In the genomic region with DNA sequence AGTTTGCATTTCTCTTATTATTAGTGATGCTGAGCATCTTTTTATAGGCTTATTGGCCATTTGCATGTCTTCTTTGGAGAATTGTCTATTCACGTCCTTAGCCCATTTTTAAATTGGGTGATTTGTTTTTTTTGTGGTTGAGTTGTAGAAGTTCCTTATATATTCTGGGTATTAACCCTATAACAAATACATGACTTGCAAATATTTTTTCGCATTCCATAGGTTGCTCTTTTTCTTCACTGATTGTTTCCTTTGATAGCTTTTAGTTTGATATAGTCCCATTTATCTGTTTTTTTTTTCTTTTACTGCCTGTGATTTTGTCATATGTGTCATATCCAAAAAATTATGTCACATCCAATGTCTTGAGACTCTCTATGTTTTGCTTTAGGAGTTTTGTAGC, we compare ENCODE assay signal across 11 cellular contexts.
"Had no signal": no experiment of that assay in that cellular context is flagged by ENCODE, and none has a peak within 500 bp of the region (broad histone marks: within the 10 kb centered on the region; RNA-seq: fewer than 3 reads in every experiment).

No MANE protein-coding gene starts in this region.

- DNase-seq: GM23248, GOT3, H7, H9, HCEC 1CT, HFFc6 had no signal

- H3K4me3 ChIP-seq: GM23248, GM23338, HAP-1 had no signal

- H3K36me3 ChIP-seq: HAP-1 had no signal

- H2AFZ ChIP-seq: GM23248, GM23338 had no signal

- H3K4me3 Mint-ChIP-seq: GM23338, H9, HFFc6 had no signal

- H3K27ac ChIP-seq: GM23248 had no signal

- H3K27ac Mint-ChIP-seq: GM23338, H9, HFFc6 had no signal

- ATAC-seq: GM23338, HCT116 had no signal

- H3K9me3 ChIP-seq: HAP-1 had no signal

- FAIRE-seq: H1, H54 had no signal

- H3K9ac ChIP-seq: GM23248 had no signal

- H3K9me3 Mint-ChIP-seq: GM23338, H9, HFFc6 had no signal

- H3K4me2 ChIP-seq: GM23338 had no signal
